ENCODE assay signal across 7 cellular contexts in the genomic region with DNA sequence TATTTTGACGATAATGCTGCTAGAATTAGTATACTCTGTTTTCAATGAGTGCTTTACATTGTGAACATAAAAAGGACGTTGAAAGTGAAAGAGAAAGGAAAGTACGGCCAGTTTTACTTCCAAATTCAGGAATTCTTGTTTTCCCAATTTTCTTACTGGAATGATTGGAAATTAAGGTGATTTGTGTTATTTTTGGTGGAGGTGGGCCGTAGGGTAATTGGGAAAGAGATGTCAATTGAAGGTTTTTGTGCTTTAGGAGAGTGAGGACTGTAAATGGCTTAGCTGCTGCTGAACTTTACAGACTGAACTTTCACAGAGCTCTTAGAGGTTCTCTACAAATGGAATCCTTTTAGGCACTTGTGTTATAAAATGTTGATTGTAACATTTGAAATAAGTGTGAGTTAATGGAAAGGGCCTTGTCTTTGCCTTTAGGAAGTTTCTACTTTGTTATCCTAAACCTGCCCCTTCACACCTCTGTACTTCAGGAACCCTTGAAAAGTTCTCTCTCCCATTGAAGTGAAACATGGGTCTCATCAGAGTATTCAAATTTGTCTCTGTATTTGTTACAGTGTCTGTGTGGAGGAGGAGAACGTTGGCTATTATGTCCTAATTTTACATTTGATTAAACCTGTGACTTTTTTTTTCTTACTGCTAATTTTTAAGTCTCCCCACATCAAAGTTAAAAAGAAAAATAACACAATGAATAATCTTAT.
DNase-seq lines count a peak whose midpoint lies in the region; ATAC-seq and TF ChIP-seq lines count a peak whose summit lies in the region.

No MANE protein-coding gene starts in this region.

- H3K27ac Mint-ChIP-seq in HFFc6 (peak overlapping the region; percentile 95), WTC11 (peak overlapping the region; percentile 81)

- peak overlapping the region; percentile 93 for H3K4me3 Mint-ChIP-seq in HFFc6
- no peak overlapping the region for H3K4me3 Mint-ChIP-seq in WTC11

- TF ChIP-seq EP300 in gastroesophageal sphincter (IDR thresholded peaks at IDR 0.05) (no peak), stomach (IDR thresholded peaks at IDR 0.05) (no peak)

- H3K27me3 ChIP-seq in gastroesophageal sphincter (no peaks in the 10 kb centered on the region), stomach (no peaks in the 10 kb centered on the region), H7 (ENCODE audit: control insufficient read depth, insufficient read depth, low read length) (no peaks in the 10 kb centered on the region)

- H3K4me1 Mint-ChIP-seq in HFFc6 (ENCODE audit: low read depth): peaks cover 26% of the 10 kb centered on the region
- H3K4me1 Mint-ChIP-seq in WTC11: peaks cover 33% of the 10 kb centered on the region

- H3K36me3 Mint-ChIP-seq in HFFc6 (ENCODE audit: low read depth) (peaks cover 5% of the 10 kb centered on the region; the same call in 1 of the 2 replicates), WTC11 (peaks cover 5% of the 10 kb centered on the region; the same call in 1 of the 2 replicates)

- no peak for DNase-seq in HFFc6
- no peak for DNase-seq in WTC11 (ENCODE audit: low spot score)
- no peak for DNase-seq in stomach
- no peak for DNase-seq in SHP77 (lab: John Stamatoyannopoulos, UW)
- DNase-seq in H7: no peak

- POLR2A ChIA-PET in WTC11 (lab: Charles Lee): no interaction called here

- intact Hi-C loops in stomach (cut with DNase I; ENCODE audit: low total_unique reads): loop anchor here (10.0 kb wide), 1 partner anchor 151 kb away; no protein-coding TSS in a partner anchor

- peak overlapping the region in 2 of 4 donors; percentile 51 to 53 for H3K27ac ChIP-seq in gastroesophageal sphincter
- peak overlapping the region in 4 of 5 donors; percentile 39 to 80 (median 74) for H3K27ac ChIP-seq in stomach

- H3K9me3 Mint-ChIP-seq in HFFc6 (no peaks in the 10 kb centered on the region), WTC11 (0 out of 2 replicates have a peak, but pooled peaks cover 4% of the 10 kb centered on the region)

- H3K4me1 ChIP-seq in gastroesophageal sphincter: peaks cover 4 to 52% (median 13%) of the 10 kb centered on the region in 3 donors
- peaks cover 20 to 57% (median 38%) of the 10 kb centered on the region in 4 donors for H3K4me1 ChIP-seq in stomach

- no peaks in the 10 kb centered on the region for H3K9me3 ChIP-seq in gastroesophageal sphincter
- H3K9me3 ChIP-seq in stomach: no peaks in the 10 kb centered on the region

- CTCF ChIA-PET in WTC11 (lab: Charles Lee): interaction anchor here (0.5 to 2.3 kb wide), 11 partner anchors 9 to 248 kb away, joined by 3 to 20 read pairs (median 5); no protein-coding TSS in a partner anchor

- no peak for TF ChIP-seq POLR2A in gastroesophageal sphincter (IDR thresholded peaks at IDR 0.05)
- TF ChIP-seq POLR2A in stomach (IDR thresholded peaks at IDR 0.05): no peak

- ATAC-seq in WTC11 (no peak), gastroesophageal sphincter (no peak), HG03432 (IDR thresholded peaks at IDR 0.05; ENCODE audit: unreplicated experiment) (no peak)

- TF ChIP-seq CTCF in HFFc6 (IDR thresholded peaks at IDR 0.05) (no peak), WTC11 (IDR thresholded peaks at IDR 0.05) (no peak), gastroesophageal sphincter (IDR thresholded peaks at IDR 0.05) (no peak), stomach (IDR thresholded peaks at IDR 0.05) (no peak)

- H3K4me3 ChIP-seq in gastroesophageal sphincter: peak overlapping the region; percentile 41
- H3K4me3 ChIP-seq in stomach: peak overlapping the region; percentile 30 to 42 (median 34)
- H3K4me3 ChIP-seq in H7 (ENCODE audit: insufficient read depth, low read depth, low read length): no peak overlapping the region

- H3K36me3 ChIP-seq in gastroesophageal sphincter: no peaks in the 10 kb centered on the region
- H3K36me3 ChIP-seq in stomach: no peaks in the 10 kb centered on the region
- H3K36me3 ChIP-seq in H7 (replicated peaks; ENCODE audit: control insufficient read depth, insufficient read depth, low read length): no peaks in the 10 kb centered on the region

- WGBS in gastroesophageal sphincter (ENCODE audit: low coverage in 1 of 2), 2 donors: 6 to 8% methylated on average over 5 of the region's 5 CpGs
- WGBS in stomach, 5 donors: 0 to 5% (median 3%) methylated on average over 5 of the region's 5 CpGs

- H3K27me3 Mint-ChIP-seq in HFFc6 (ENCODE audit: insufficient read depth): no peaks in the 10 kb centered on the region; the same call in 1 of the 2 replicates
- no peaks in the 10 kb centered on the region for H3K27me3 Mint-ChIP-seq in WTC11 (ENCODE audit: low read depth)

TF ChIP-seq in WTC11, 78 proteins besides CTCF, POLR2A, EP300 and RAD21 (continues in another document):
- TF ChIP-seq, protein P1, sequence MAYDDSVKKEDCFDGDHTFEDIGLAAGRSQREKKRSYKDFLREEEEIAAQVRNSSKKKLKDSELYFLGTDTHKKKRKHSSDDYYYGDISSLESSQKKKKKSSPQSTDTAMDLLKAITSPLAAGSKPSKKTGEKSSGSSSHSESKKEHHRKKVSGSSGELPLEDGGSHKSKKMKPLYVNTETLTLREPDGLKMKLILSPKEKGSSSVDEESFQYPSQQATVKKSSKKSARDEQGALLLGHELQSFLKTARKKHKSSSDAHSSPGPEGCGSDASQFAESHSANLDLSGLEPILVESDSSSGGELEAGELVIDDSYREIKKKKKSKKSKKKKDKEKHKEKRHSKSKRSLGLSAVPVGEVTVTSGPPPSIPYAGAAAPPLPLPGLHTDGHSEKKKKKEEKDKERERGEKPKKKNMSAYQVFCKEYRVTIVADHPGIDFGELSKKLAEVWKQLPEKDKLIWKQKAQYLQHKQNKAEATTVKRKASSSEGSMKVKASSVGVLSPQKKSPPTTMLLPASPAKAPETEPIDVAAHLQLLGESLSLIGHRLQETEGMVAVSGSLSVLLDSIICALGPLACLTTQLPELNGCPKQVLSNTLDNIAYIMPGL (CRISPR knock-in tag; IDR thresholded peaks at IDR 0.05): no peak
- no peak for TF ChIP-seq ESRRA (CRISPR knock-in tag; IDR thresholded peaks at IDR 0.05; ENCODE audit: borderline replicate concordance)
- TF ChIP-seq NFE2L1 (CRISPR knock-in tag; IDR thresholded peaks at IDR 0.05): no peak
- TF ChIP-seq, protein P2, sequence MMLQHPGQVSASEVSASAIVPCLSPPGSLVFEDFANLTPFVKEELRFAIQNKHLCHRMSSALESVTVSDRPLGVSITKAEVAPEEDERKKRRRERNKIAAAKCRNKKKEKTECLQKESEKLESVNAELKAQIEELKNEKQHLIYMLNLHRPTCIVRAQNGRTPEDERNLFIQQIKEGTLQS (CRISPR knock-in tag; conservative IDR thresholded peaks at IDR 0.05): no peak
- TF ChIP-seq ZNF671 (CRISPR knock-in tag; IDR thresholded peaks at IDR 0.05): no peak
- TF ChIP-seq, protein P3, sequence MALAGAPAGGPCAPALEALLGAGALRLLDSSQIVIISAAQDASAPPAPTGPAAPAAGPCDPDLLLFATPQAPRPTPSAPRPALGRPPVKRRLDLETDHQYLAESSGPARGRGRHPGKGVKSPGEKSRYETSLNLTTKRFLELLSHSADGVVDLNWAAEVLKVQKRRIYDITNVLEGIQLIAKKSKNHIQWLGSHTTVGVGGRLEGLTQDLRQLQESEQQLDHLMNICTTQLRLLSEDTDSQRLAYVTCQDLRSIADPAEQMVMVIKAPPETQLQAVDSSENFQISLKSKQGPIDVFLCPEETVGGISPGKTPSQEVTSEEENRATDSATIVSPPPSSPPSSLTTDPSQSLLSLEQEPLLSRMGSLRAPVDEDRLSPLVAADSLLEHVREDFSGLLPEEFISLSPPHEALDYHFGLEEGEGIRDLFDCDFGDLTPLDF (CRISPR knock-in tag; IDR thresholded peaks at IDR 0.05): no peak
- TF ChIP-seq, protein P4, sequence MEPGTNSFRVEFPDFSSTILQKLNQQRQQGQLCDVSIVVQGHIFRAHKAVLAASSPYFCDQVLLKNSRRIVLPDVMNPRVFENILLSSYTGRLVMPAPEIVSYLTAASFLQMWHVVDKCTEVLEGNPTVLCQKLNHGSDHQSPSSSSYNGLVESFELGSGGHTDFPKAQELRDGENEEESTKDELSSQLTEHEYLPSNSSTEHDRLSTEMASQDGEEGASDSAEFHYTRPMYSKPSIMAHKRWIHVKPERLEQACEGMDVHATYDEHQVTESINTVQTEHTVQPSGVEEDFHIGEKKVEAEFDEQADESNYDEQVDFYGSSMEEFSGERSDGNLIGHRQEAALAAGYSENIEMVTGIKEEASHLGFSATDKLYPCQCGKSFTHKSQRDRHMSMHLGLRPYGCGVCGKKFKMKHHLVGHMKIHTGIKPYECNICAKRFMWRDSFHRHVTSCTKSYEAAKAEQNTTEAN (CRISPR knock-in tag; IDR thresholded peaks at IDR 0.05): no peak
- no peak for TF ChIP-seq RELA (CRISPR knock-in tag; IDR thresholded peaks at IDR 0.05; ENCODE audit: borderline replicate concordance)
- TF ChIP-seq ZNF263 (CRISPR knock-in tag; IDR thresholded peaks at IDR 0.05; ENCODE audit: low read depth): no peak
- TF ChIP-seq RORB (CRISPR knock-in tag; IDR thresholded peaks at IDR 0.05): no peak
- TF ChIP-seq TEAD4 (CRISPR knock-in tag; IDR thresholded peaks at IDR 0.05): no peak
- TF ChIP-seq ZNF232 (CRISPR knock-in tag; IDR thresholded peaks at IDR 0.05): no peak
- TF ChIP-seq, protein P5, sequence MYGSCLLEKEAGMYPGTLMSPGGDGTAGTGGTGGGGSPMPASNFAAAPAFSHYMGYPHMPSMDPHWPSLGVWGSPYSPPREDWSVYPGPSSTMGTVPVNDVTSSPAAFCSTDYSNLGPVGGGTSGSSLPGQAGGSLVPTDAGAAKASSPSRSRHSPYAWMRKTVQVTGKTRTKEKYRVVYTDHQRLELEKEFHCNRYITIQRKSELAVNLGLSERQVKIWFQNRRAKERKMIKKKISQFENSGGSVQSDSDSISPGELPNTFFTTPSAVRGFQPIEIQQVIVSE (CRISPR knock-in tag; IDR thresholded peaks at IDR 0.05; ENCODE audit: borderline replicate concordance): no peak
